ENCODE assay signal across 1 cellular context in the genomic region with DNA sequence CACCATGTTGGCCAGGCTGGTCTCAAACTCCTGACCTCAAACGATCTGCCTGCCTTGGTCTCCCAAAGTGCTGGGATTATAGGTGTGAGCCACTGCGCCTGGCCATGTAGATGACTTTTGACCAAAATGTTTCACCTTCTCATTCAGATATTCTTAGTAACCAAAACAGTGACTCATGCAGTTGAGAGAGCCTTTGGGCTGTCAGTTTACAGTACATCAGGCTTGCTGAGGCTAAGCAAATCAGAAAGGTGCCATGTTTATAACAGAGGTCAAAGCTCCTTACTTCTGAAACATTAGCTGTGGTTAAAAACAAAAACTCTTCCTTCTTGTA.
TF ChIP-seq lines count a peak whose summit lies in the region.

No MANE protein-coding gene starts in this region.

TF ChIP-seq in endothelial cell of umbilical vein, 7 proteins besides CTCF, POLR2A, EP300 and RAD21 (continued from another document):
- peak; percentile 11 for TF ChIP-seq FOS (IDR thresholded peaks at IDR 0.05; ENCODE audit: borderline replicate concordance, insufficient read depth, low read length)
- no peak for TF ChIP-seq JUN (IDR thresholded peaks at IDR 0.05; ENCODE audit: borderline replicate concordance, insufficient read depth, insufficient read length, low read depth)
- TF ChIP-seq, protein P1, sequence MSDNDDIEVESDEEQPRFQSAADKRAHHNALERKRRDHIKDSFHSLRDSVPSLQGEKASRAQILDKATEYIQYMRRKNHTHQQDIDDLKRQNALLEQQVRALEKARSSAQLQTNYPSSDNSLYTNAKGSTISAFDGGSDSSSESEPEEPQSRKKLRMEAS (IDR thresholded peaks at IDR 0.05; ENCODE audit: insufficient read depth, insufficient read length) = no peak
- no peak for TF ChIP-seq GATA2 (IDR thresholded peaks at IDR 0.05; ENCODE audit: insufficient read depth, insufficient read length, low read depth, low read length)
- no peak for TF ChIP-seq MYC (IDR thresholded peaks at IDR 0.05; ENCODE audit: low read depth, low read length)
- no peak for TF ChIP-seq EZH2 (IDR thresholded peaks at IDR 0.05; ENCODE audit: borderline replicate concordance, low read depth, low read length, severe bottlenecking)
TF ChIP-seq in endothelial cell of umbilical vein: peak in this region for 1.
